In the genomic region with DNA sequence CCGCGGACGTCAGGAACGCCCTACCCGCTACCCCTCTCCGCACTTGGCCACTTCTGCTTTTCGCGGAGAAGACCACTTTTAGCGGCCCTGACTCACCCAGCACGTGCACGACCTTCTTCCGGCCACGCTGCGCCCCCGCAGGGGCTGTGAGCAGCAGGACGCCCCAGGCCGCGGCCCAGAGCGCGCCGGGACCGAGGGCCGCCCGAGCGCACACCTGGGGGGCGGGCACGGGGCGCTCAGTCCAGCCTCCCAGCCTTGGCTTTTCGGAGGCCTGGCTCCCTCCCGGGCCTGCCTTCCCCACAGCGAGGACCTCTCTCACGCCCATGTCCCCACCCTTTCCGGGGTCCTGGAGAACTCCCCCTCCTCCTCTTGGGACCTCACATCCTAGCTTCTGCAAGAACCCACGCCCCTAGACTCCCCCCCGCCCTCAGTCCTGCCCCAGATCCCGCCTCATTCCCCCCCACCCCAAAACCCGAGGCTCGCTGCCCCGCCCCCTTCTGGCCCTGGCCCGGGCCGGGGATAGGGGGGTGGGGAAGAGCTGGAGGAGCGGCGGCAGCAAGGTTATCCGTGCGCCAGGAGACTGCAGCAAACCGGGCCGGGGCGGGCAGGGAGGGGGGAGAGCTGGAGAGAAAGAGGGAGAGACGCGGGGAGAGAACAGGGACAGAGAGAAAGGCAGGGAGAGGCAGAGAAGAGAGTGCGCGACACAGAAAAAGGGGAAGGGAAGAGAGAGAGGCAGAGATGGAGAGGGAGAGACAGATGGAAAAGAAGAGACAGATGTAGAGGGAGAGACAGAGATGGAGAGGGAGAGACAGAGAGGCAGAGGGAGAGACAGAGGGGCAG, we compare ENCODE assay signal across 10 cellular contexts. TPM values are rescaled to one million over a fixed set of nuclear protein-coding genes. Genes with fewer than 3 reads are reported as not detected.
DNase-seq lines count a peak whose midpoint lies in the region; ATAC-seq lines count a peak whose summit lies in the region.
"Had no signal": no experiment of that assay in that cellular context is flagged by ENCODE, and none has a peak within 500 bp of the region (broad histone marks: within the 10 kb centered on the region; RNA-seq: fewer than 3 reads in every experiment).

No MANE protein-coding gene starts in this region.

- H4K12ac ChIP-seq in trophoblast cell (ENCODE audit: low read depth, low read length) = no peak overlapping the region

- no peaks in the 10 kb centered on the region for H3K36me3 ChIP-seq in trophoblast cell (ENCODE audit: control insufficient read depth in 1 of 2, insufficient read depth in 2 of 2, low read length in 2 of 2)
- H3K36me3 ChIP-seq: MG63 had no signal

- H3K27me3 Mint-ChIP-seq in effector memory CD8-positive, alpha-beta T cell = peaks cover 48 to 68% of the 10 kb centered on the region in 2 donors

- H2AFZ ChIP-seq in trophoblast cell (ENCODE audit: insufficient read depth, low read length, poor library complexity) = peak overlapping the region; percentile 5

- in situ Hi-C loops in G401 (cut with HindIII; ENCODE audit: low sequenced_read_pairs) = no loop called here

- peaks cover 9% of the 10 kb centered on the region for H3K9me3 ChIP-seq in trophoblast cell (ENCODE audit: insufficient read depth, low read depth, low read length)

- no peak overlapping the region for H3K27ac ChIP-seq in trophoblast cell (ENCODE audit: low read depth, low read length)

- H3K4me1 ChIP-seq in trophoblast cell (ENCODE audit: control insufficient read depth in 1 of 2, insufficient read depth in 2 of 2, low read length in 2 of 2) = peaks cover 3 to 4% of the 10 kb centered on the region in 2 experiments

- peak; percentile 22 for ATAC-seq in effector memory CD8-positive, alpha-beta T cell (replicated peaks)

- H2BK120ac ChIP-seq in trophoblast cell (ENCODE audit: insufficient read depth, low read length, poor library complexity) = no peak overlapping the region

- no CpG with 5 or more reads among the region's 52 CpGs for WGBS in trophoblast cell (ENCODE audit: extremely low coverage, insufficient coverage, insufficient read length)

- no peak overlapping the region for H4K91ac ChIP-seq in trophoblast cell (ENCODE audit: low read depth, low read length)

- H3K9ac ChIP-seq in trophoblast cell (ENCODE audit: low read length) = no peak overlapping the region

- no peak overlapping the region for H2BK12ac ChIP-seq in trophoblast cell (ENCODE audit: low read length)

- H2BK5ac ChIP-seq in trophoblast cell (ENCODE audit: low read depth, low read length, poor library complexity) = no peak overlapping the region

- H3K4me3 ChIP-seq in trophoblast cell (ENCODE audit: low read depth, low read length) = no peak overlapping the region
- H3K4me3 ChIP-seq: MG63 had no signal

- no peaks in the 10 kb centered on the region for H3K79me2 ChIP-seq in trophoblast cell (ENCODE audit: control insufficient read depth, insufficient read depth, low read length, poor library complexity)

- H3K79me1 ChIP-seq in trophoblast cell (ENCODE audit: low read length) = no peaks in the 10 kb centered on the region

- H3K9me3 Mint-ChIP-seq in effector memory CD8-positive, alpha-beta T cell = no peaks in the 10 kb centered on the region

- H4K8ac ChIP-seq in trophoblast cell (ENCODE audit: low read depth, low read length) = no peak overlapping the region

- H3K27ac Mint-ChIP-seq in effector memory CD8-positive, alpha-beta T cell = no peak overlapping the region

- H3K18ac ChIP-seq in trophoblast cell (ENCODE audit: low read length) = no peak overlapping the region

- H3K4me1 Mint-ChIP-seq in effector memory CD8-positive, alpha-beta T cell (ENCODE audit: low read depth in 2 of 2) = peaks cover 9 to 12% of the 10 kb centered on the region in 2 donors

- peak overlapping the region; percentile 13 to 47 for H3K4me3 Mint-ChIP-seq in effector memory CD8-positive, alpha-beta T cell

- H3K23ac ChIP-seq in trophoblast cell (ENCODE audit: low read length) = no peak overlapping the region

- peaks cover 29% of the 10 kb centered on the region for H3K27me3 ChIP-seq in trophoblast cell (ENCODE audit: insufficient read depth, low read length)

- no peak overlapping the region for H3K14ac ChIP-seq in trophoblast cell (ENCODE audit: low read length)

- peak; percentile 44 for DNase-seq in G401 (ENCODE audit: low spot score)
- peak; percentile 18 for DNase-seq in NCI-H2227 treated with DMSO at 0.1 percent for 48 hours (lab: John Stamatoyannopoulos, UW)
- no peak for DNase-seq in effector memory CD8-positive, alpha-beta T cell
- no peak for DNase-seq in trophoblast cell
- DNase-seq in H4 (ENCODE audit: low spot score) = no peak
- DNase-seq in effector CD4-positive, alpha-beta T cell = no peak
- DNase-seq in activated CD4-positive, alpha-beta T cell treated with anti-CD3 and anti-CD28 coated beads for 1 hour = no peak
- no peak for DNase-seq in NCI-H524 treated with DMSO at 0.1 percent for 48 hours (lab: John Stamatoyannopoulos, UW)
- DNase-seq: MG63; stimulated activated CD4-positive, alpha-beta T cell treated with anti-CD3 and anti-CD28 coated beads, Interleukin-4, amount 100 ng/mL, for 1 hour had no signal

- no peaks in the 10 kb centered on the region for H3K36me3 Mint-ChIP-seq in effector memory CD8-positive, alpha-beta T cell (ENCODE audit: insufficient read depth)

- peak overlapping the region; percentile 53 for H3K4me2 ChIP-seq in trophoblast cell (ENCODE audit: low read length)

- H2AK5ac ChIP-seq in trophoblast cell (ENCODE audit: low read length) = no peak overlapping the region

- no peak overlapping the region for H3K4ac ChIP-seq in trophoblast cell (ENCODE audit: low read depth, low read length)

RNA-seq across cellular contexts. Expression of a gene that starts 11.5 kb away (rescaled TPM):
- 2.2 TPM in 1 of 2 replicates, not detected in the other for total RNA-seq in G401 (2014; rRNA removed; shearing (Covaris generic))
- polyA plus RNA-seq in trophoblast cell (2013) = 2.8 and 2.9 TPM in 2 replicates
- total RNA-seq in H4 (2014; rRNA removed; shearing (Covaris generic)) = not detected in 2 replicates

RNA-seq across cellular contexts. Expression of a gene that starts 49.8 kb away (rescaled TPM):
- 0.37 TPM in 1 of 2 replicates, not detected in the other for total RNA-seq in G401 (2014; rRNA removed; shearing (Covaris generic))
- polyA plus RNA-seq in trophoblast cell (2013) = 0.01 TPM in 2 replicates
- total RNA-seq in H4 (2014; rRNA removed; shearing (Covaris generic)) = not detected in 2 replicates

RNA-seq across cellular contexts. Expression of a gene that starts 58.4 kb away (rescaled TPM):
- 19.1 and 22.2 TPM in 2 replicates for total RNA-seq in G401 (2014; rRNA removed; shearing (Covaris generic))
- 9.3 and 10.1 TPM in 2 replicates for polyA plus RNA-seq in trophoblast cell (2013)
- total RNA-seq in H4 (2014; rRNA removed; shearing (Covaris generic)) = 48.1 and 50.5 TPM in 2 replicates

RNA-seq across cellular contexts. Expression of a gene that starts 58.7 kb away (rescaled TPM):
- 37.2 and 65.6 TPM in 2 replicates for total RNA-seq in G401 (2014; rRNA removed; shearing (Covaris generic))
- polyA plus RNA-seq in trophoblast cell (2013) = 49.6 and 50.1 TPM in 2 replicates
- total RNA-seq in H4 (2014; rRNA removed; shearing (Covaris generic)) = 26.1 and 28.8 TPM in 2 replicates

RNA-seq across cellular contexts. Expression of a gene that starts 59.1 kb away (rescaled TPM):
- 18.2 and 25.5 TPM in 2 replicates for total RNA-seq in G401 (2014; rRNA removed; shearing (Covaris generic))
- 19.5 and 19.9 TPM in 2 replicates for polyA plus RNA-seq in trophoblast cell (2013)
- total RNA-seq in H4 (2014; rRNA removed; shearing (Covaris generic)) = 12.8 and 16.1 TPM in 2 replicates

Comparison
In these comparisons a context has a peak if more than half of its experiments do, and no peak if none do; other contexts are left out.
1. DNase-seq: peak in G401 (single experiment) and NCI-H2227 treated with DMSO at 0.1 percent for 48 hours (single experiment); none in effector memory CD8-positive, alpha-beta T cell (0 of 3), trophoblast cell (0 of 2), H4 (single experiment), effector CD4-positive, alpha-beta T cell (single experiment), activated CD4-positive, alpha-beta T cell treated with anti-CD3 and anti-CD28 coated beads for 1 hour (single experiment) and NCI-H524 treated with DMSO at 0.1 percent for 48 hours (single experiment).